In the genomic region with DNA sequence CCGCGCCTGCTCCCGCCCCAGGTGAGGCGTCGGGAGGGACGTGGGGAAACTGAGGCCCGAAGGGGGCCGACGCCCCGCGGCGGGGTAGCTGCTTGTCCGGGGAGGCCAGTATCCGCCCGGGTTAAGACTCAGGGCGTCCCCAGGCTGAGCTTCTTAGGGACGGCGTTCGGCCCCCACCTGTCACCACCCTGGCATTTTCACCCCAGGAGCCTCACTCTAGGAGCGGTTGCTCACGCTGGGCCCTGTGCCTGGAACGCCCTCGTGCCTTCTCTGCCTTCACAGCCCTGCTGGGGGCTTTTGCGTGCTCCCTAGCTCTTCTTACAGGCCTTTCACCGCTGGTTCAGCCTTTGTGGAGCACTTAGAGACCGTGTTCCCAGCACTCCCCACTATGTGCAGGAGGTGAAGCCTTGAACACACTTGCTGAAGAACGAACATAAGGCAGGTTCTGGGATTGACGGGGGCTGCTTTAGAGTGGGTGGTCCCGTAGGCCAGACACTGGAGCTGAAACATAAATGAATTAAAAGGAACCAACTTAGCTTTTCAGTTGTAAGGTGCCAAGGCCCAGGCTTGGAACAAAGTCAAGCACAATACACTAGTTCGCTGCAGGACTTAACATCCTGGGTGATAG, we compare ENCODE assay signal across 8 cellular contexts. TPM values are rescaled to one million over a fixed set of nuclear protein-coding genes. Genes with fewer than 3 reads are reported as not detected.
DNase-seq lines count a peak whose midpoint lies in the region; ATAC-seq and TF ChIP-seq lines count a peak whose summit lies in the region.

No MANE protein-coding gene starts in this region.

- WGBS in aorta, 2 donors, result 1% methylated on average over 28 to 30 of the region's 30 CpGs

- H2AFZ ChIP-seq in neural progenitor cell (replicated peaks), result peak overlapping the region; percentile 48

- H3K4me1 Mint-ChIP-seq in activated T-helper 2 cell treated with anti-CD3 and anti-CD28 coated beads, Interferon-gamma antibody, Interleukin-2, Interleukin-4, amounts not matched to agents 10 μg/mL and 5 μg/mL and 100 μg/mL, durations not matched to agents 14 hours and 24 hours and 36 hours (ENCODE audit: low read depth), result peaks cover 43% of the 10 kb centered on the region
- H3K4me1 Mint-ChIP-seq in neural progenitor cell, result peaks cover 43% of the 10 kb centered on the region

- no peaks in the 10 kb centered on the region for H4K20me1 ChIP-seq in neural progenitor cell (ENCODE audit: low read depth)

- peaks cover 45% of the 10 kb centered on the region for H3F3A ChIP-seq in neural progenitor cell (ENCODE audit: low read depth)

- peaks cover 11% of the 10 kb centered on the region for H3K79me2 ChIP-seq in neural progenitor cell (ENCODE audit: low read depth)

- peak overlapping the region; percentile 77 for H3K9ac ChIP-seq in neural progenitor cell

- TF ChIP-seq CTCF in GM13977 (IDR thresholded peaks at IDR 0.05; ENCODE audit: extremely low read depth, insufficient read depth, missing control alignments) (no peak), fibroblast of villous mesenchyme (IDR thresholded peaks at IDR 0.05; ENCODE audit: insufficient read depth, low read depth, low read length) (no peak), neural progenitor cell (IDR thresholded peaks at IDR 0.05) (no peak)

- peak overlapping the region; percentile 94 for H3K4me2 ChIP-seq in neural progenitor cell

- intact Hi-C loops in activated T-helper 2 cell treated with anti-CD3 and anti-CD28 coated beads, Interferon-gamma antibody, Interleukin-2, Interleukin-4, amounts not matched to agents 10 μg/mL and 5 μg/mL and 100 μg/mL, durations not matched to agents 14 hours and 24 hours and 36 hours (cut with micrococcal nuclease), result no loop called here
- intact Hi-C loops in aorta (cut with DNase I), result no loop called here

- ATAC-seq in HG02763 (IDR thresholded peaks at IDR 0.05; ENCODE audit: unreplicated experiment) (peak; percentile 10), aorta (ENCODE audit: low FRiP score) (no peak)

- H3K9me3 ChIP-seq in neural progenitor cell (ENCODE audit: low read depth) (no peaks in the 10 kb centered on the region), aorta (ENCODE audit: control insufficient read depth, low read length) (no peaks in the 10 kb centered on the region)

- H3K4me3 ChIP-seq in fibroblast of villous mesenchyme (ENCODE audit: low read depth, low read length) (peak overlapping the region; percentile 78), neural progenitor cell (peak overlapping the region; percentile 92), aorta (ENCODE audit: low read length in 2 of 2) (peak overlapping the region; percentile 75 to 88)

- peaks cover 6% of the 10 kb centered on the region for H3K27me3 ChIP-seq in neural progenitor cell
- no peaks in the 10 kb centered on the region for H3K27me3 ChIP-seq in aorta (ENCODE audit: control insufficient read depth in 1 of 2, insufficient read depth in 2 of 2, low read length in 1 of 2)

- H3K27ac Mint-ChIP-seq in activated T-helper 2 cell treated with anti-CD3 and anti-CD28 coated beads, Interferon-gamma antibody, Interleukin-2, Interleukin-4, amounts not matched to agents 10 μg/mL and 5 μg/mL and 100 μg/mL, durations not matched to agents 14 hours and 24 hours and 36 hours, result peak overlapping the region; percentile 89
- peak overlapping the region; percentile 94 for H3K27ac Mint-ChIP-seq in neural progenitor cell

- H3K4me3 Mint-ChIP-seq in activated T-helper 2 cell treated with anti-CD3 and anti-CD28 coated beads, Interferon-gamma antibody, Interleukin-2, Interleukin-4, amounts not matched to agents 10 μg/mL and 5 μg/mL and 100 μg/mL, durations not matched to agents 14 hours and 24 hours and 36 hours (ENCODE audit: low read depth), result peak overlapping the region; percentile 91
- peak overlapping the region; percentile 97 for H3K4me3 Mint-ChIP-seq in neural progenitor cell

- peaks cover 3% of the 10 kb centered on the region for H3K36me3 Mint-ChIP-seq in activated T-helper 2 cell treated with anti-CD3 and anti-CD28 coated beads, Interferon-gamma antibody, Interleukin-2, Interleukin-4, amounts not matched to agents 10 μg/mL and 5 μg/mL and 100 μg/mL, durations not matched to agents 14 hours and 24 hours and 36 hours (ENCODE audit: low read depth)
- peaks cover 3% of the 10 kb centered on the region for H3K36me3 Mint-ChIP-seq in neural progenitor cell

- in situ Hi-C loops in GM13977 (cut with MboI; ENCODE audit: low pct_unique_long_range_greater_than_20kb, low sequenced_read_pairs, unreplicated experiment), result loop anchor here (25.0 kb wide), 2 partner anchors 358 to 608 kb away; a partner anchor contains a TSS

- H3K36me3 ChIP-seq in neural progenitor cell, result no peaks in the 10 kb centered on the region
- H3K36me3 ChIP-seq in aorta (ENCODE audit: control insufficient read depth in 1 of 2, insufficient read depth in 2 of 2, low read length in 1 of 2), result no peaks in the 10 kb centered on the region

- no peaks in the 10 kb centered on the region for H3K9me3 Mint-ChIP-seq in activated T-helper 2 cell treated with anti-CD3 and anti-CD28 coated beads, Interferon-gamma antibody, Interleukin-2, Interleukin-4, amounts not matched to agents 10 μg/mL and 5 μg/mL and 100 μg/mL, durations not matched to agents 14 hours and 24 hours and 36 hours
- peaks cover 5% of the 10 kb centered on the region for H3K9me3 Mint-ChIP-seq in neural progenitor cell

- H3K27ac ChIP-seq in neural progenitor cell (no peak overlapping the region), aorta (ENCODE audit: low read depth in 1 of 2, low read length in 2 of 2) (peak overlapping the region; percentile 86 to 91)

- no peaks in the 10 kb centered on the region for H3K27me3 Mint-ChIP-seq in activated T-helper 2 cell treated with anti-CD3 and anti-CD28 coated beads, Interferon-gamma antibody, Interleukin-2, Interleukin-4, amounts not matched to agents 10 μg/mL and 5 μg/mL and 100 μg/mL, durations not matched to agents 14 hours and 24 hours and 36 hours (ENCODE audit: low read depth)
- peaks cover 24% of the 10 kb centered on the region for H3K27me3 Mint-ChIP-seq in neural progenitor cell (ENCODE audit: insufficient read depth, low read depth)

- H3K4me1 ChIP-seq in neural progenitor cell (peaks cover 23% of the 10 kb centered on the region), aorta (ENCODE audit: control insufficient read depth in 1 of 2, insufficient read depth in 2 of 2, low read length in 2 of 2) (no peaks in the 10 kb centered on the region)

- DNase-seq in GM13977 (ENCODE audit: low spot score) (peak; percentile 60), NOMO-1 treated with dmso at 0.1 percent for 144 hours (lab: John Stamatoyannopoulos, UW; ENCODE audit: unreplicated experiment) (peak; percentile 2), fibroblast of villous mesenchyme (ENCODE audit: low read depth) (peak; percentile 58), neural progenitor cell (ENCODE audit: low spot score) (peak; percentile 62), aorta (peak; percentile 67 to 86), NCI-H1436 (lab: John Stamatoyannopoulos, UW) (no peak)
- peak; percentile 39 for DNase-seq in activated T-helper 2 cell treated with anti-CD3 and anti-CD28 coated beads, Interferon-gamma antibody, Interleukin-2, Interleukin-4, amounts not matched to agents 10 μg/mL and 5 μg/mL and 100 μg/mL, durations not matched to agents 14 hours and 24 hours and 36 hours (ENCODE audit: low spot score)

RNA-seq across cellular contexts. Expression of a gene that starts 0.6 kb away (rescaled TPM):
- 16.4 and 17.3 TPM in 2 replicates for total RNA-seq in activated T-helper 2 cell treated with anti-CD3 and anti-CD28 coated beads, Interferon-gamma antibody, Interleukin-2, Interleukin-4, amounts not matched to agents 10 μg/mL and 5 μg/mL and 100 μg/mL, durations not matched to agents 14 hours and 24 hours and 36 hours
- total RNA-seq in fibroblast of villous mesenchyme, result 8.7 and 9.5 TPM in 2 replicates
- 13.7 and 22.6 TPM in 2 replicates for total RNA-seq in neural progenitor cell (ENCODE audit: low replicate concordance)
- total RNA-seq in aorta, result 10 to 100 TPM in 1 of 2 donors, 1 to 10 TPM in 1; 7.7 to 13.1 TPM
- polyA plus RNA-seq in aorta, result 1 to 10 TPM; 6.0 to 8.4 TPM

RNA-seq across cellular contexts. Expression of a gene that starts 15.2 kb away (rescaled TPM):
- 4.8 and 6.8 TPM in 2 replicates for total RNA-seq in activated T-helper 2 cell treated with anti-CD3 and anti-CD28 coated beads, Interferon-gamma antibody, Interleukin-2, Interleukin-4, amounts not matched to agents 10 μg/mL and 5 μg/mL and 100 μg/mL, durations not matched to agents 14 hours and 24 hours and 36 hours
- total RNA-seq in fibroblast of villous mesenchyme (12.9 and 16.0 TPM in 2 replicates), neural progenitor cell (ENCODE audit: low replicate concordance) (9.3 and 9.9 TPM in 2 replicates), aorta (10 to 100 TPM in 1 of 2 donors, 1 to 10 TPM in 1; 10.0 to 16.4 TPM)
- 10 to 100 TPM; 10.8 to 28.3 TPM for polyA plus RNA-seq in aorta

RNA-seq across cellular contexts. Expression of a gene that starts 42.5 kb away (rescaled TPM):
- 39.6 and 42.9 TPM in 2 replicates for total RNA-seq in activated T-helper 2 cell treated with anti-CD3 and anti-CD28 coated beads, Interferon-gamma antibody, Interleukin-2, Interleukin-4, amounts not matched to agents 10 μg/mL and 5 μg/mL and 100 μg/mL, durations not matched to agents 14 hours and 24 hours and 36 hours
- 50.3 and 51.8 TPM in 2 replicates for total RNA-seq in fibroblast of villous mesenchyme
- 30.4 and 53.5 TPM in 2 replicates for total RNA-seq in neural progenitor cell (ENCODE audit: low replicate concordance)
- 10 to 100 TPM; 25.9 to 30.8 TPM for total RNA-seq in aorta
- polyA plus RNA-seq in aorta, result 10 to 100 TPM; 21.2 to 25.9 TPM

RNA-seq across cellular contexts. Expression of a gene that starts 42.6 kb away (rescaled TPM):
- total RNA-seq in activated T-helper 2 cell treated with anti-CD3 and anti-CD28 coated beads, Interferon-gamma antibody, Interleukin-2, Interleukin-4, amounts not matched to agents 10 μg/mL and 5 μg/mL and 100 μg/mL, durations not matched to agents 14 hours and 24 hours and 36 hours, result 7.8 and 12.8 TPM in 2 replicates
- total RNA-seq in fibroblast of villous mesenchyme (18.0 and 19.9 TPM in 2 replicates), neural progenitor cell (ENCODE audit: low replicate concordance) (8.4 and 13.1 TPM in 2 replicates), aorta (10 to 100 TPM; 32.2 to 32.5 TPM)
- 1 to 10 TPM; 3.5 to 5.5 TPM for polyA plus RNA-seq in aorta
